In genomic region chr4:96874657-96875056, GRCh38 we compare ENCODE assay signal across 32 cellular contexts.
"Had no signal": no experiment of that assay in that cellular context is flagged by ENCODE, and none has a peak within 500 bp of the region (broad histone marks: within the 10 kb centered on the region; RNA-seq: fewer than 3 reads in every experiment).

No MANE protein-coding gene starts in this region.

- H3K27ac Mint-ChIP-seq: activated CD4-positive, alpha-beta memory T cell treated with anti-CD3 and anti-CD28 coated beads, Interleukin-2, amount 10 ng/mL, durations not matched to agents 7 days and 5 days; activated CD4-positive, alpha-beta T cell treated with anti-CD3 and anti-CD28 coated beads for 36 hours; activated CD4-positive, alpha-beta T cell treated with anti-CD3 and anti-CD28 coated beads, Interleukin-2, amount 10 ng/mL, durations not matched to agents 7 days and 5 days; activated naive CD4-positive, alpha-beta T cell treated with anti-CD3 and anti-CD28 coated beads, Interleukin-2, amount 10 ng/mL, durations not matched to agents 7 days and 5 days; activated naive CD4-positive, alpha-beta T cell treated with anti-CD3 and anti-CD28 coated beads, Interleukin-2, amount 50 U/mL, for 72 hours; activated naive CD8-positive, alpha-beta T cell treated with anti-CD3 and anti-CD28 coated beads, Interleukin-2, amount 10 ng/mL, durations not matched to agents 7 days and 5 days; activated T-cell treated with anti-CD3 and anti-CD28 coated beads, Interleukin-2, amount 50 U/mL, for 24 hours; activated T-cell treated with anti-CD3 and anti-CD28 coated beads, Interleukin-2, amount 50 U/mL, for 72 hours; dendritic cell treated with granulocyte-macrophage colony-stimulating factor and Interleukin-4, amounts not matched to agents 40 ng/mL and 50 ng/mL, for 4 days; endodermal cell; T-cell; T-helper 1 cell treated with Interleukin-12 subunit alpha and Interleukin-12 subunit beta and Interleukin-4 antibody, amounts not matched to agents 30 μg/mL and 1 μg/mL, for 36 hours had no signal

- H3K4me3 Mint-ChIP-seq: activated CD4-positive, alpha-beta memory T cell treated with anti-CD3 and anti-CD28 coated beads, Interleukin-2, amount 10 ng/mL, durations not matched to agents 7 days and 5 days; activated CD4-positive, alpha-beta T cell treated with anti-CD3 and anti-CD28 coated beads for 36 hours; activated CD4-positive, alpha-beta T cell treated with anti-CD3 and anti-CD28 coated beads, Interleukin-2, amount 10 ng/mL, durations not matched to agents 7 days and 5 days; activated naive CD4-positive, alpha-beta T cell treated with anti-CD3 and anti-CD28 coated beads, Interleukin-2, amount 10 ng/mL, durations not matched to agents 7 days and 5 days; activated naive CD8-positive, alpha-beta T cell treated with anti-CD3 and anti-CD28 coated beads, Interleukin-2, amount 10 ng/mL, durations not matched to agents 7 days and 5 days; activated T-cell treated with anti-CD3 and anti-CD28 coated beads, Interleukin-2, amount 50 U/mL, for 24 hours; activated T-cell treated with anti-CD3 and anti-CD28 coated beads, Interleukin-2, amount 50 U/mL, for 72 hours; central memory CD8-positive, alpha-beta T cell; dendritic cell treated with granulocyte-macrophage colony-stimulating factor and Interleukin-4, amounts not matched to agents 40 ng/mL and 50 ng/mL, for 4 days; endodermal cell; T-cell; T-helper 1 cell treated with Interleukin-12 subunit alpha and Interleukin-12 subunit beta and Interleukin-4 antibody, amounts not matched to agents 30 μg/mL and 1 μg/mL, for 36 hours had no signal

- H3K4me3 ChIP-seq: ascending aorta, coronary artery, dorsolateral prefrontal cortex had no signal

- FAIRE-seq: bronchial epithelial cell, frontal cortex had no signal

- H3K4me1 ChIP-seq: ascending aorta had no signal

- H3K36me3 ChIP-seq: ascending aorta, brain microvascular endothelial cell, WERI-Rb-1 had no signal

- ATAC-seq: activated CD4-positive, alpha-beta T cell treated with anti-CD3 and anti-CD28 coated beads for 36 hours; activated naive CD4-positive, alpha-beta T cell treated with anti-CD3 and anti-CD28 coated beads, Interleukin-2, amount 50 U/mL, for 72 hours; activated T-cell treated with anti-CD3 and anti-CD28 coated beads, Interleukin-2, amount 50 U/mL, for 72 hours; esophagus mucosa; T-cell had no signal

- H3K27me3 Mint-ChIP-seq: activated CD4-positive, alpha-beta memory T cell treated with anti-CD3 and anti-CD28 coated beads, Interleukin-2, amount 10 ng/mL, durations not matched to agents 7 days and 5 days; activated CD4-positive, alpha-beta T cell treated with anti-CD3 and anti-CD28 coated beads for 36 hours; activated CD4-positive, alpha-beta T cell treated with anti-CD3 and anti-CD28 coated beads, Interleukin-2, amount 10 ng/mL, durations not matched to agents 7 days and 5 days; activated naive CD4-positive, alpha-beta T cell treated with anti-CD3 and anti-CD28 coated beads, Interleukin-2, amount 10 ng/mL, durations not matched to agents 7 days and 5 days; activated naive CD8-positive, alpha-beta T cell treated with anti-CD3 and anti-CD28 coated beads, Interleukin-2, amount 10 ng/mL, durations not matched to agents 7 days and 5 days; activated T-cell treated with anti-CD3 and anti-CD28 coated beads, Interleukin-2, amount 50 U/mL, for 24 hours; central memory CD8-positive, alpha-beta T cell; dendritic cell treated with granulocyte-macrophage colony-stimulating factor and Interleukin-4, amounts not matched to agents 40 ng/mL and 50 ng/mL, for 4 days; T-cell had no signal

- H3K9me3 ChIP-seq: ascending aorta had no signal

- H3K4me1 Mint-ChIP-seq: activated CD4-positive, alpha-beta memory T cell treated with anti-CD3 and anti-CD28 coated beads, Interleukin-2, amount 10 ng/mL, durations not matched to agents 7 days and 5 days; activated CD4-positive, alpha-beta T cell treated with anti-CD3 and anti-CD28 coated beads for 36 hours; activated CD4-positive, alpha-beta T cell treated with anti-CD3 and anti-CD28 coated beads, Interleukin-2, amount 10 ng/mL, durations not matched to agents 7 days and 5 days; activated naive CD4-positive, alpha-beta T cell treated with anti-CD3 and anti-CD28 coated beads, Interleukin-2, amount 10 ng/mL, durations not matched to agents 7 days and 5 days; activated naive CD8-positive, alpha-beta T cell treated with anti-CD3 and anti-CD28 coated beads, Interleukin-2, amount 10 ng/mL, durations not matched to agents 7 days and 5 days; central memory CD8-positive, alpha-beta T cell; endodermal cell; T-cell had no signal

- DNase-seq: activated CD4-positive, alpha-beta memory T cell treated with anti-CD3 and anti-CD28 coated beads, Interleukin-2, amount 10 ng/mL, durations not matched to agents 7 days and 5 days; activated CD4-positive, alpha-beta T cell treated with anti-CD3 and anti-CD28 coated beads for 36 hours; activated CD4-positive, alpha-beta T cell treated with anti-CD3 and anti-CD28 coated beads, Interleukin-2, amount 10 ng/mL, durations not matched to agents 7 days and 5 days; activated CD4-positive, alpha-beta T cell treated with anti-CD3 and anti-CD28 coated beads, Interleukin-2, amount 50 U/mL, for 4 hours; activated CD4-positive, CD25-positive, alpha-beta regulatory T cell; activated CD4-positive, CD25-positive, alpha-beta regulatory T cell treated with anti-CD3 and anti-CD28 coated beads, Interleukin-2, amount 50 U/mL, for 72 hours; activated CD8-positive, alpha-beta memory T cell treated with anti-CD3 and anti-CD28 coated beads, Interleukin-2, amount 50 U/mL, for 48 hours; activated gamma-delta T cell; activated naive CD4-positive, alpha-beta T cell; activated naive CD4-positive, alpha-beta T cell treated with anti-CD3 and anti-CD28 coated beads, Interleukin-2, amount 10 ng/mL, durations not matched to agents 7 days and 5 days; activated naive CD8-positive, alpha-beta T cell treated with anti-CD3 and anti-CD28 coated beads, Interleukin-2, amount 10 ng/mL, durations not matched to agents 7 days and 5 days; activated T-cell treated with anti-CD3 and anti-CD28 coated beads for 4 hours; activated T-cell treated with anti-CD3 and anti-CD28 coated beads, Interleukin-2, amount 50 U/mL, for 24 hours; activated T-cell treated with anti-CD3 and anti-CD28 coated beads, Interleukin-2, amount 50 U/mL, for 72 hours; brain microvascular endothelial cell; dorsolateral prefrontal cortex; effector memory CD4-positive, alpha-beta T cell; endodermal cell; foreskin fibroblast; head of caudate nucleus; T-cell; T-helper 9 cell; WERI-Rb-1 had no signal

- H3K36me3 Mint-ChIP-seq: activated naive CD4-positive, alpha-beta T cell treated with anti-CD3 and anti-CD28 coated beads, Interleukin-2, amount 10 ng/mL, durations not matched to agents 7 days and 5 days; activated naive CD8-positive, alpha-beta T cell treated with anti-CD3 and anti-CD28 coated beads, Interleukin-2, amount 10 ng/mL, durations not matched to agents 7 days and 5 days; T-cell had no signal

- H3K27ac ChIP-seq: ascending aorta, brain microvascular endothelial cell, coronary artery, dorsolateral prefrontal cortex, WERI-Rb-1 had no signal

- H3K27me3 ChIP-seq: ascending aorta, brain microvascular endothelial cell, dorsolateral prefrontal cortex had no signal
